In genomic region chr13:19587635-19588300, GRCh38 we compare ENCODE assay signal across 8 cellular contexts. TPM values are rescaled to one million over a fixed set of nuclear protein-coding genes. Genes with fewer than 3 reads are reported as not detected.
DNase-seq lines count a peak whose midpoint lies in the region; ATAC-seq, FAIRE-seq and TF ChIP-seq lines count a peak whose summit lies in the region.

No MANE protein-coding gene starts in this region.

- no peak overlapping the region; the same call in 1 of the 2 replicates for H3K9ac ChIP-seq in OCI-LY1 (ENCODE audit: low read length)
- no peak overlapping the region for H3K9ac ChIP-seq in K562 (ENCODE audit: insufficient read depth in 1 of 2, low read depth in 2 of 2, low read length in 2 of 2)
- H3K9ac ChIP-seq in HepG2 (ENCODE audit: insufficient read depth, low read depth, low read length) = peak overlapping the region; percentile 38; the same call in 1 of the 2 replicates

- CTCF ChIA-PET in K562 (lab: Yijun Ruan, JAX; ENCODE audit: low intra/inter-chr PET ratio) (no interaction called here), HepG2 (lab: Yijun Ruan, JAX; ENCODE audit: low intra/inter-chr PET ratio, low total read pairs) (interaction anchor here (1.9 to 2.5 kb wide), 3 partner anchors 14 to 31 kb away, joined by 7 to 22 read pairs (median 8); no protein-coding TSS in a partner anchor)

- no peaks in the 10 kb centered on the region for H3K9me2 ChIP-seq in OCI-LY1 (ENCODE audit: low read depth, low read length)

- no TSS peak for BruUV-seq in K562 (replicated peaks; lab: Mats Ljungman, UMichigan)
- BruUV-seq in HepG2 (replicated peaks; lab: Mats Ljungman, UMichigan) = no TSS peak

- FAIRE-seq in K562 (lab: Jason Lieb, UNC) = no peak
- peak; percentile 78 for FAIRE-seq in HepG2 (lab: Jason Lieb, UNC)

- peak; percentile 69 for DNase-seq in DMS 273 (lab: John Stamatoyannopoulos, UW; ENCODE audit: unreplicated experiment)
- DNase-seq in DMS 273 treated with DMSO at 0.1 percent for 48 hours (lab: John Stamatoyannopoulos, UW) = no peak
- DNase-seq in K562 (ENCODE audit: extremely low read depth in 1 of 4, low spot score in 3 of 4) = peak in 3 of 4 experiments; percentile 8 to 47 (median 26)
- peak; percentile 70 for DNase-seq in HepG2 (ENCODE audit: low spot score)
- no peak for DNase-seq in GOT3 (lab: John Stamatoyannopoulos, UW)

- TF ChIP-seq EP300 in K562 (IDR thresholded peaks at IDR 0.05; ENCODE audit: low read length) (no peak), HepG2 (IDR thresholded peaks at IDR 0.05; ENCODE audit: low read depth in 2 of 2, low read length in 2 of 2) (no peak), HepG2 (CRISPR knock-in tag; IDR thresholded peaks at IDR 0.05; ENCODE audit: borderline replicate concordance) (no peak)

- H3K4me1 ChIP-seq in OCI-LY1 (ENCODE audit: insufficient read depth, low read length, severe bottlenecking) (peaks cover 15% of the 10 kb centered on the region), K562 (replicated peaks in 1 of 2; ENCODE audit: control insufficient read depth in 2 of 2, insufficient read depth in 2 of 2, low read length in 2 of 2) (peaks cover 3 to 4% of the 10 kb centered on the region in 2 experiments; a peak in 3 of 5 replicates), HepG2 (ENCODE audit: insufficient read depth, low read length) (peaks cover 37% of the 10 kb centered on the region)

- H3K27ac ChIP-seq in OCI-LY1 (ENCODE audit: low read depth, low read length, poor library complexity, severe bottlenecking) (peak overlapping the region; percentile 83), K562 (ENCODE audit: extremely low read depth, low read depth, low read length) (no peak overlapping the region), HepG2 (ENCODE audit: extremely low read length, insufficient read depth, low read length) (no peak overlapping the region)

- H3K4me3 ChIP-seq in OCI-LY1 (ENCODE audit: low read depth, low read length, poor library complexity, severe bottlenecking) (peak overlapping the region; percentile 72), K562 (no peak overlapping the region), HepG2 (replicated peaks in 1 of 3; ENCODE audit: insufficient read depth in 1 of 3, low read depth in 2 of 3, low read length in 3 of 3) (peak overlapping the region in 2 of 3 experiments; percentile 56 to 68; a peak in 4 of 6 replicates)

- 33% methylated on average over 8 of the region's 9 CpGs for WGBS in K562 (ENCODE audit: insufficient coverage, low coverage, missing lambda C conversion rate)
- 24% methylated on average over 9 of the region's 9 CpGs for WGBS in HepG2 (ENCODE audit: low lambda C conversion rate)

- peak; percentile 63 for ATAC-seq in GM19328 (IDR thresholded peaks at IDR 0.05; ENCODE audit: unreplicated experiment)
- peak; percentile 49 for ATAC-seq in HG03139 (IDR thresholded peaks at IDR 0.05; ENCODE audit: unreplicated experiment)
- peak; percentile 92 for ATAC-seq in K562
- peak; percentile 93 for ATAC-seq in HepG2

- intact Hi-C loops in K562 (cut with micrococcal nuclease) (no loop called here), HepG2 (cut with micrococcal nuclease; ENCODE audit: unreplicated experiment) (loop anchor here (5.0 kb wide), 1 partner anchor 45 kb away; the partner anchor contains the start of gene MPHOSPH8)

- peak overlapping the region; percentile 80 for H3K4me2 ChIP-seq in OCI-LY1 (ENCODE audit: low read length)
- H3K4me2 ChIP-seq in K562 (ENCODE audit: insufficient read depth, low read length) = peak overlapping the region; percentile 60; the same call in 1 of the 2 replicates
- peak overlapping the region; percentile 76 for H3K4me2 ChIP-seq in HepG2 (ENCODE audit: low read depth, low read length)

- H3K79me2 ChIP-seq in OCI-LY1 (ENCODE audit: insufficient read depth, low read length) (no peaks in the 10 kb centered on the region), K562 (ENCODE audit: control insufficient read depth, insufficient read depth, low read length) (no peaks in the 10 kb centered on the region), HepG2 (ENCODE audit: insufficient read depth, low read length) (no peaks in the 10 kb centered on the region)

- H3K27me3 ChIP-seq in OCI-LY1 (ENCODE audit: insufficient read depth, low read length) = no peaks in the 10 kb centered on the region
- H3K27me3 ChIP-seq in K562 (ENCODE audit: control insufficient read depth in 2 of 2, insufficient read depth in 2 of 2, low read length in 2 of 2) = no peaks in the 10 kb centered on the region
- H3K27me3 ChIP-seq in HepG2 (ENCODE audit: control insufficient read depth in 1 of 2, insufficient read depth in 2 of 2, low read length in 2 of 2) = no peaks in the 10 kb centered on the region

- no peaks in the 10 kb centered on the region for H3K9me1 ChIP-seq in K562 (ENCODE audit: control insufficient read depth, insufficient read depth, low read length)

- H3F3A ChIP-seq in OCI-LY1 (ENCODE audit: insufficient read depth, low read length) = no peaks in the 10 kb centered on the region

- peak; percentile 59 to 77 for TF ChIP-seq RAD21 in K562 (CRISPR knock-in tag; conservative IDR thresholded peaks at IDR 0.05 in 1 of 2, IDR thresholded peaks at IDR 0.05 in 1 of 2)
- TF ChIP-seq RAD21 in HepG2 (CRISPR knock-in tag; IDR thresholded peaks at IDR 0.05) = 0 out of 2 replicates have a peak, but pooled peaks have one; percentile 13

- H3K36me3 ChIP-seq in OCI-LY1 (ENCODE audit: insufficient read depth, low read length) (no peaks in the 10 kb centered on the region; the same call in 1 of the 2 replicates), K562 (ENCODE audit: control insufficient read depth, insufficient read depth, low read length) (no peaks in the 10 kb centered on the region), HepG2 (replicated peaks in 1 of 2; ENCODE audit: control insufficient read depth in 1 of 2, insufficient read depth in 2 of 2, low read length in 2 of 2) (no peaks in the 10 kb centered on the region)

- H2AFZ ChIP-seq in OCI-LY1 (ENCODE audit: low read length) (peak overlapping the region; percentile 92), K562 (ENCODE audit: low read depth, low read length) (peak overlapping the region; percentile 92), HepG2 (ENCODE audit: low read length) (peak overlapping the region; percentile 57)

- in situ Hi-C loops in K562 (cut with MboI) = no loop called here
- in situ Hi-C loops in HepG2 (cut with HindIII; ENCODE audit: extremely low pct_ligation_motif_present, low pct_unique_long_range_greater_than_20kb) = no loop called here

- POLR2A ChIA-PET in K562 (lab: Yijun Ruan, JAX) (interaction anchor here (0.8 kb wide), 1 partner anchor 45 kb away, joined by 3 read pairs; no protein-coding TSS in a partner anchor), HepG2 (lab: Yijun Ruan, JAX) (interaction anchor here (1.6 kb wide), 1 partner anchor 46 kb away, joined by 4 read pairs; the partner anchor contains the start of gene MPHOSPH8)

- H4K20me1 ChIP-seq in OCI-LY1 (ENCODE audit: insufficient read depth, low read length) (no peaks in the 10 kb centered on the region), K562 (replicated peaks; ENCODE audit: control insufficient read depth, insufficient read depth, low read length) (no peaks in the 10 kb centered on the region), HepG2 (ENCODE audit: insufficient read depth, low read length) (no peaks in the 10 kb centered on the region)

- H3K9me3 ChIP-seq in OCI-LY1 (ENCODE audit: low read length) (no peaks in the 10 kb centered on the region), K562 (replicated peaks; ENCODE audit: control insufficient read depth, insufficient read depth, low read depth, low read length) (no peaks in the 10 kb centered on the region; the same call in 1 of the 2 replicates), HepG2 (ENCODE audit: low read length) (no peaks in the 10 kb centered on the region)

- TF ChIP-seq CTCF in OCI-LY1 (IDR thresholded peaks at IDR 0.05; ENCODE audit: low read length) = peak; percentile 95
- TF ChIP-seq CTCF in K562 (IDR thresholded peaks at IDR 0.05 in 2 of 3, conservative IDR thresholded peaks at IDR 0.05 in 1 of 3; ENCODE audit: insufficient read depth in 2 of 3, low read depth in 1 of 3, low read length in 3 of 3) = peak; percentile 54 to 67 (median 59)
- peak; percentile 85 for TF ChIP-seq CTCF in HepG2 (CRISPR knock-in tag; IDR thresholded peaks at IDR 0.05)

- TF ChIP-seq POLR2A in K562 (conservative IDR thresholded peaks at IDR 0.05) = no peak
- TF ChIP-seq POLR2A in HepG2 (IDR thresholded peaks at IDR 0.05; ENCODE audit: insufficient read depth in 1 of 2, low read depth in 2 of 2, low read length in 2 of 2) = no peak

RNA-seq across cellular contexts. Expression of gene TPTE2, which starts 26.4 kb away (rescaled TPM):
- total RNA-seq in K562 (2011; cell fraction: chromatin; rRNA removed; ENCODE audit: low replicate concordance) = not detected in 2 replicates
- total RNA-seq in K562 (2011; cell fraction: nucleolus; rRNA removed) = not detected in 2 replicates
- not detected in 2 replicates for total RNA-seq in K562 (2011; cell fraction: nucleoplasm; rRNA removed)
- total RNA-seq in K562 (2014; rRNA removed) = not detected in 2 replicates
- not detected in 2 replicates for total RNA-seq in K562 (2014; rRNA removed; fragmentation: Illumina TruSeq; extraction: Trizol)
- not detected in 2 replicates for total RNA-seq in K562 (2015; rRNA removed; fragmentation: Illumina TruSeq; extraction: Trizol)
- total RNA-seq in K562 (2021) = not detected in 2 replicates
- not detected in 2 replicates for polyA plus RNA-seq in K562 (2011; rRNA removed)
- polyA plus RNA-seq in K562 (2011; cell fraction: cytosol; rRNA removed) = not detected in 2 replicates
- not detected in 2 replicates for polyA plus RNA-seq in K562 (2011; cell fraction: nucleus; rRNA removed)
- polyA plus RNA-seq in K562 (2012) = not detected in 2 replicates
- polyA plus RNA-seq in K562 (2014; fragmentation: Illumina TruSeq; extraction: Trizol) = not detected in 2 replicates
- not detected for polyA plus RNA-seq in K562 (2014; fragmentation: Nextera tagmentation; extraction: Ambion mirVana)
- polyA plus RNA-seq in K562 (2014; rRNA removed) = not detected in 2 replicates
- polyA minus RNA-seq in K562 (2011; rRNA and poly(A)+ RNA removed) = not detected in 2 replicates
- polyA minus RNA-seq in K562 (2011; cell fraction: cytosol; rRNA and poly(A)+ RNA removed) = not detected in 2 replicates
- polyA minus RNA-seq in K562 (2011; cell fraction: nucleus; rRNA and poly(A)+ RNA removed) = not detected in 2 replicates
- not detected in 2 replicates for total RNA-seq in HepG2 (2016; rRNA removed; fragmentation: Illumina TruSeq; extraction: Trizol)
- total RNA-seq in HepG2 (2016; cell fraction: cytosol; rRNA removed; fragmentation: Illumina TruSeq; extraction: Trizol; ENCODE audit: low read depth) = not detected in 2 replicates
- not detected in 2 replicates for total RNA-seq in HepG2 (2016; cell fraction: insoluble cytoplasmic fraction; rRNA removed; fragmentation: Illumina TruSeq; extraction: Trizol)
- total RNA-seq in HepG2 (2016; cell fraction: membrane; rRNA removed; fragmentation: Illumina TruSeq; extraction: Trizol) = not detected in 2 replicates
- total RNA-seq in HepG2 (2016; cell fraction: nucleus; rRNA removed; fragmentation: Illumina TruSeq; extraction: Trizol) = not detected in 2 replicates
- polyA plus RNA-seq in HepG2 (2011; rRNA removed) = 0.07 and 0.20 TPM in 2 replicates
- not detected in 2 replicates for polyA plus RNA-seq in HepG2 (2011; cell fraction: cytosol; rRNA removed)
- 0.14 and 0.16 TPM in 2 replicates for polyA plus RNA-seq in HepG2 (2011; cell fraction: nucleus; rRNA removed)
- 0.21 TPM in 1 of 2 replicates, not detected in the other for polyA plus RNA-seq in HepG2 (2012)
- not detected in 2 replicates for polyA plus RNA-seq in HepG2 (2016; cell fraction: cytosol; fragmentation: Illumina TruSeq; extraction: Trizol; ENCODE audit: low read depth)
- not detected in 2 replicates for polyA plus RNA-seq in HepG2 (2016; cell fraction: insoluble cytoplasmic fraction; fragmentation: Illumina TruSeq; extraction: Trizol; ENCODE audit: low read depth)
- not detected in 2 replicates for polyA plus RNA-seq in HepG2 (2016; cell fraction: membrane; fragmentation: Illumina TruSeq; extraction: Trizol; ENCODE audit: low read depth)
- 0.29 TPM in 1 of 2 replicates, not detected in the other for polyA plus RNA-seq in HepG2 (2016; cell fraction: nucleus; fragmentation: Illumina TruSeq; extraction: Trizol; ENCODE audit: insufficient read depth, low read depth)
- not detected in 2 replicates for polyA minus RNA-seq in HepG2 (2011; rRNA and poly(A)+ RNA removed; ENCODE audit: low replicate concordance)
- polyA minus RNA-seq in HepG2 (2011; cell fraction: cytosol; rRNA and poly(A)+ RNA removed) = not detected in 2 replicates
- not detected in 2 replicates for polyA minus RNA-seq in HepG2 (2011; cell fraction: nucleus; rRNA and poly(A)+ RNA removed)

RNA-seq across cellular contexts. Expression of gene MPHOSPH8, which starts 45.7 kb away (rescaled TPM):
- total RNA-seq in K562 (2011; cell fraction: chromatin; rRNA removed; ENCODE audit: low replicate concordance) = 13.2 and 43.1 TPM in 2 replicates
- 5.7 and 9.9 TPM in 2 replicates for total RNA-seq in K562 (2011; cell fraction: nucleolus; rRNA removed)
- total RNA-seq in K562 (2011; cell fraction: nucleoplasm; rRNA removed) = 15.8 and 23.3 TPM in 2 replicates
- 14.0 and 18.3 TPM in 2 replicates for total RNA-seq in K562 (2014; rRNA removed)
- 17.8 and 18.7 TPM in 2 replicates for total RNA-seq in K562 (2014; rRNA removed; fragmentation: Illumina TruSeq; extraction: Trizol)
- 17.8 and 21.9 TPM in 2 replicates for total RNA-seq in K562 (2015; rRNA removed; fragmentation: Illumina TruSeq; extraction: Trizol)
- 14.2 and 15.9 TPM in 2 replicates for total RNA-seq in K562 (2021)
- polyA plus RNA-seq in K562 (2011; rRNA removed) = 15.6 and 16.6 TPM in 2 replicates
- polyA plus RNA-seq in K562 (2011; cell fraction: cytosol; rRNA removed) = 6.6 and 13.6 TPM in 2 replicates
- 29.9 and 30.0 TPM in 2 replicates for polyA plus RNA-seq in K562 (2011; cell fraction: nucleus; rRNA removed)
- 18.1 and 24.6 TPM in 2 replicates for polyA plus RNA-seq in K562 (2012)
- 21.3 and 24.8 TPM in 2 replicates for polyA plus RNA-seq in K562 (2014; fragmentation: Illumina TruSeq; extraction: Trizol)
- 10 to 100 TPM; 10.3 to 15.6 TPM for polyA plus RNA-seq in K562 (2014; fragmentation: Nextera tagmentation; extraction: Ambion mirVana)
- polyA plus RNA-seq in K562 (2014; rRNA removed) = 21.1 and 23.5 TPM in 2 replicates
- polyA minus RNA-seq in K562 (2011; rRNA and poly(A)+ RNA removed) = 11.5 and 12.2 TPM in 2 replicates
- polyA minus RNA-seq in K562 (2011; cell fraction: cytosol; rRNA and poly(A)+ RNA removed) = 4.5 and 7.6 TPM in 2 replicates
- polyA minus RNA-seq in K562 (2011; cell fraction: nucleus; rRNA and poly(A)+ RNA removed) = 6.7 and 13.0 TPM in 2 replicates
- 20.9 and 27.6 TPM in 2 replicates for total RNA-seq in HepG2 (2016; rRNA removed; fragmentation: Illumina TruSeq; extraction: Trizol)
- 5.8 and 6.9 TPM in 2 replicates for total RNA-seq in HepG2 (2016; cell fraction: cytosol; rRNA removed; fragmentation: Illumina TruSeq; extraction: Trizol; ENCODE audit: low read depth)
- total RNA-seq in HepG2 (2016; cell fraction: insoluble cytoplasmic fraction; rRNA removed; fragmentation: Illumina TruSeq; extraction: Trizol) = 20.3 and 27.2 TPM in 2 replicates
- total RNA-seq in HepG2 (2016; cell fraction: membrane; rRNA removed; fragmentation: Illumina TruSeq; extraction: Trizol) = 9.7 and 10.4 TPM in 2 replicates
- total RNA-seq in HepG2 (2016; cell fraction: nucleus; rRNA removed; fragmentation: Illumina TruSeq; extraction: Trizol) = 18.4 and 21.3 TPM in 2 replicates
- polyA plus RNA-seq in HepG2 (2011; rRNA removed) = 17.3 and 17.8 TPM in 2 replicates
- 6.9 and 9.8 TPM in 2 replicates for polyA plus RNA-seq in HepG2 (2011; cell fraction: cytosol; rRNA removed)
- polyA plus RNA-seq in HepG2 (2011; cell fraction: nucleus; rRNA removed) = 25.9 and 34.4 TPM in 2 replicates
- 26.5 and 26.8 TPM in 2 replicates for polyA plus RNA-seq in HepG2 (2012)
- 1.7 and 2.0 TPM in 2 replicates for polyA plus RNA-seq in HepG2 (2016; cell fraction: cytosol; fragmentation: Illumina TruSeq; extraction: Trizol; ENCODE audit: low read depth)
- polyA plus RNA-seq in HepG2 (2016; cell fraction: insoluble cytoplasmic fraction; fragmentation: Illumina TruSeq; extraction: Trizol; ENCODE audit: low read depth) = 26.1 and 27.7 TPM in 2 replicates
- 3.9 and 4.4 TPM in 2 replicates for polyA plus RNA-seq in HepG2 (2016; cell fraction: membrane; fragmentation: Illumina TruSeq; extraction: Trizol; ENCODE audit: low read depth)
- 40.7 and 42.0 TPM in 2 replicates for polyA plus RNA-seq in HepG2 (2016; cell fraction: nucleus; fragmentation: Illumina TruSeq; extraction: Trizol; ENCODE audit: insufficient read depth, low read depth)
- polyA minus RNA-seq in HepG2 (2011; rRNA and poly(A)+ RNA removed; ENCODE audit: low replicate concordance) = 3.8 and 8.2 TPM in 2 replicates
- 4.9 and 8.0 TPM in 2 replicates for polyA minus RNA-seq in HepG2 (2011; cell fraction: cytosol; rRNA and poly(A)+ RNA removed)
- 19.4 and 29.7 TPM in 2 replicates for polyA minus RNA-seq in HepG2 (2011; cell fraction: nucleus; rRNA and poly(A)+ RNA removed)

Comparison
In these comparisons a context has a peak if more than half of its experiments do, and no peak if none do; other contexts are left out.
1. DNase-seq: peak in DMS 273 (single experiment), K562 (3 of 4) and HepG2 (single experiment); none in DMS 273 treated with DMSO at 0.1 percent for 48 hours (single experiment) and GOT3 (single experiment).
2. Peak in every context shown above with its lines, with median percentiles within 50 percentile points of each other: ATAC-seq, H2AFZ ChIP-seq, H3K4me2 ChIP-seq and CTCF ChIP-seq.